17 cellular contexts compared by ENCODE assay signal in genomic region chr6:47789553-47789952, GRCh38. TPM values are rescaled to one million over a fixed set of nuclear protein-coding genes. Genes with fewer than 3 reads are reported as not detected.
A peak's percentile ranks its signal among the peaks of the same experiment; 100 is the strongest.
DNase-seq lines count a peak whose midpoint lies in the region; ATAC-seq, FAIRE-seq and TF ChIP-seq lines count a peak whose summit lies in the region.
"Had no signal": no experiment of that assay in that cellular context is flagged by ENCODE, and none has a peak within 500 bp of the region (broad histone marks: within the 10 kb centered on the region; RNA-seq: fewer than 3 reads in every experiment).

No MANE protein-coding gene starts in this region.

- H3K4me1 ChIP-seq in HUES48 (ENCODE audit: control insufficient read depth, insufficient read depth, low read length): peaks cover 29% of the 10 kb centered on the region
- H3K4me1 ChIP-seq: A549 had no signal

- CTCF ChIA-PET in WTC11 (lab: Charles Lee): interaction anchor here (0.7 to 1.9 kb wide), 9 partner anchors 9 to 1620 kb away, joined by 3 to 15 read pairs (median 5); no protein-coding TSS in a partner anchor
- CTCF ChIA-PET in Calu3 (lab: Charles Lee): interaction anchor here (0.6 to 1.0 kb wide), 2 partner anchors 9 to 1018 kb away, joined by 4 to 5 read pairs; no protein-coding TSS in a partner anchor

- POLR2A ChIA-PET in WTC11 (lab: Charles Lee): interaction anchor here (0.6 to 0.7 kb wide), 3 partner anchors 312 to 1816 kb away, joined by 3 to 5 read pairs (median 3); partner anchors contain the start of gene CD2AP
- POLR2A ChIA-PET in naive thymus-derived CD8-positive, alpha-beta T cell (lab: Charles Lee): no interaction called here

- H3K4me3 ChIP-seq in HUES48 (ENCODE audit: low read depth, low read length): peak overlapping the region; percentile 42; the same call in 1 of the 2 replicates
- H3K4me3 ChIP-seq: A549 had no signal

- intact Hi-C loops in Calu3 (cut with micrococcal nuclease; ENCODE audit: unreplicated experiment): loop anchor here (2.0 to 5.0 kb wide), 4 partner anchors 298 to 1635 kb away; no protein-coding TSS in a partner anchor

- peaks cover 92% of the 10 kb centered on the region for H3K27me3 Mint-ChIP-seq in WTC11 (ENCODE audit: low read depth)
- peaks cover 10 to 41% (median 25%) of the 10 kb centered on the region in 5 donors for H3K27me3 Mint-ChIP-seq in naive thymus-derived CD8-positive, alpha-beta T cell
- peaks cover 17% of the 10 kb centered on the region for H3K27me3 Mint-ChIP-seq in type B pancreatic cell
- H3K27me3 Mint-ChIP-seq in Calu3 (ENCODE audit: unreplicated experiment): no peaks in the 10 kb centered on the region

- H3K27ac Mint-ChIP-seq in WTC11 (no peak overlapping the region), type B pancreatic cell (no peak overlapping the region), Calu3 (ENCODE audit: unreplicated experiment) (no peak overlapping the region)
- no peak overlapping the region for H3K27ac Mint-ChIP-seq in naive thymus-derived CD8-positive, alpha-beta T cell

- no peak overlapping the region for H3K27ac ChIP-seq in HUES48 (ENCODE audit: low read depth, low read length)
- H3K27ac ChIP-seq: A549 had no signal

- H3K27me3 ChIP-seq in HUES48 (ENCODE audit: control insufficient read depth, insufficient read depth, low read length): peaks cover 45% of the 10 kb centered on the region

- BruUV-seq in Calu3 (replicated peaks; lab: Mats Ljungman, UMichigan): no TSS peak

- peak; percentile 91 for ATAC-seq in WTC11
- ATAC-seq in naive thymus-derived CD8-positive, alpha-beta T cell: no peak
- ATAC-seq: A549 had no signal

- H3K9ac ChIP-seq in HUES48 (ENCODE audit: low read depth, low read length): no peak overlapping the region

- no peaks in the 10 kb centered on the region for H3K36me3 Mint-ChIP-seq in WTC11
- H3K36me3 Mint-ChIP-seq in naive thymus-derived CD8-positive, alpha-beta T cell: no peaks in the 10 kb centered on the region
- H3K36me3 Mint-ChIP-seq in type B pancreatic cell: no peaks in the 10 kb centered on the region
- no peaks in the 10 kb centered on the region for H3K36me3 Mint-ChIP-seq in Calu3 (ENCODE audit: insufficient read depth, unreplicated experiment)

- no peaks in the 10 kb centered on the region for H3K36me3 ChIP-seq in HUES48 (ENCODE audit: control insufficient read depth, insufficient read depth, low read length)

- no peaks in the 10 kb centered on the region for H3K9me3 ChIP-seq in HUES48 (ENCODE audit: control insufficient read depth, insufficient read depth, low read length)
- H3K9me3 ChIP-seq: A549 had no signal

- FAIRE-seq in D721Med (lab: Jason Lieb, UNC): no peak
- FAIRE-seq: A549 had no signal

- no peak overlapping the region; the same call in 1 of the 2 replicates for H3K4me3 Mint-ChIP-seq in WTC11
- no peak overlapping the region for H3K4me3 Mint-ChIP-seq in naive thymus-derived CD8-positive, alpha-beta T cell
- H3K4me3 Mint-ChIP-seq in type B pancreatic cell: no peak overlapping the region
- no peak overlapping the region for H3K4me3 Mint-ChIP-seq in Calu3 (ENCODE audit: low read depth, unreplicated experiment)

- H3K4me1 Mint-ChIP-seq in WTC11 (peaks cover 28% of the 10 kb centered on the region), type B pancreatic cell (ENCODE audit: unreplicated experiment) (peaks cover 6% of the 10 kb centered on the region), Calu3 (ENCODE audit: low read depth, unreplicated experiment) (peaks cover 6% of the 10 kb centered on the region)
- peaks cover 0 to 5% (median 2%) of the 10 kb centered on the region in 4 donors for H3K4me1 Mint-ChIP-seq in naive thymus-derived CD8-positive, alpha-beta T cell

- H3K9me3 Mint-ChIP-seq in WTC11: no peaks in the 10 kb centered on the region
- no peaks in the 10 kb centered on the region for H3K9me3 Mint-ChIP-seq in naive thymus-derived CD8-positive, alpha-beta T cell
- no peaks in the 10 kb centered on the region for H3K9me3 Mint-ChIP-seq in type B pancreatic cell
- no peaks in the 10 kb centered on the region for H3K9me3 Mint-ChIP-seq in Calu3 (ENCODE audit: low read depth, unreplicated experiment)

- peak; percentile 63 for DNase-seq in DMS153 (lab: John Stamatoyannopoulos, UW)
- peak; percentile 33 for DNase-seq in WTC11 (ENCODE audit: low spot score)
- peak; percentile 73 for DNase-seq in iPS DF 19.7 (ENCODE audit: low read depth, low spot score)
- no peak for DNase-seq in naive thymus-derived CD8-positive, alpha-beta T cell
- no peak for DNase-seq in D721Med (ENCODE audit: insufficient read length, low spot score)
- no peak for DNase-seq in type B pancreatic cell (ENCODE audit: extremely low spot score, unreplicated experiment)
- no peak for DNase-seq in Calu3
- DNase-seq: C1 segment of cervical spinal cord, EL, Karpas-422, MM.1S, NCI-H1105, NCI-H187, SIG-M5 had no signal

- no peak for TF ChIP-seq CTCF in WTC11 (IDR thresholded peaks at IDR 0.05)
- TF ChIP-seq CTCF in D721Med (IDR thresholded peaks at IDR 0.05; ENCODE audit: insufficient read depth, missing control alignments): no peak
- TF ChIP-seq CTCF in type B pancreatic cell (conservative IDR thresholded peaks at IDR 0.05): no peak
- no peak for TF ChIP-seq CTCF in Calu3 (IDR thresholded peaks at IDR 0.05; ENCODE audit: unreplicated experiment)

TF ChIP-seq in WTC11, 78 proteins besides CTCF, POLR2A, EP300 and RAD21 (continues in another document):
- no peak for TF ChIP-seq SOX15 (CRISPR knock-in tag; IDR thresholded peaks at IDR 0.05)
- TF ChIP-seq TP53 (CRISPR knock-in tag; IDR thresholded peaks at IDR 0.05): no peak
- TF ChIP-seq, protein P1, sequence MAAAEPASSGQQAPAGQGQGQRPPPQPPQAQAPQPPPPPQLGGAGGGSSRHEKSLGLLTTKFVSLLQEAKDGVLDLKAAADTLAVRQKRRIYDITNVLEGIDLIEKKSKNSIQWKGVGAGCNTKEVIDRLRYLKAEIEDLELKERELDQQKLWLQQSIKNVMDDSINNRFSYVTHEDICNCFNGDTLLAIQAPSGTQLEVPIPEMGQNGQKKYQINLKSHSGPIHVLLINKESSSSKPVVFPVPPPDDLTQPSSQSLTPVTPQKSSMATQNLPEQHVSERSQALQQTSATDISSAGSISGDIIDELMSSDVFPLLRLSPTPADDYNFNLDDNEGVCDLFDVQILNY (CRISPR knock-in tag; IDR thresholded peaks at IDR 0.05): no peak
- no peak for TF ChIP-seq ZNF219 (CRISPR knock-in tag; IDR thresholded peaks at IDR 0.05; ENCODE audit: borderline replicate concordance)
- no peak for TF ChIP-seq ZMAT4 (CRISPR knock-in tag; IDR thresholded peaks at IDR 0.05)
- TF ChIP-seq IRF2 (CRISPR knock-in tag; IDR thresholded peaks at IDR 0.05; ENCODE audit: borderline replicate concordance, low read depth): no peak
- TF ChIP-seq ATF2 (CRISPR knock-in tag; IDR thresholded peaks at IDR 0.05; ENCODE audit: borderline replicate concordance, low read depth): no peak
- TF ChIP-seq ZNF263 (CRISPR knock-in tag; IDR thresholded peaks at IDR 0.05; ENCODE audit: low read depth): no peak
- no peak for TF ChIP-seq MXD4 (CRISPR knock-in tag; IDR thresholded peaks at IDR 0.05; ENCODE audit: borderline replicate concordance)
- TF ChIP-seq, protein P2, sequence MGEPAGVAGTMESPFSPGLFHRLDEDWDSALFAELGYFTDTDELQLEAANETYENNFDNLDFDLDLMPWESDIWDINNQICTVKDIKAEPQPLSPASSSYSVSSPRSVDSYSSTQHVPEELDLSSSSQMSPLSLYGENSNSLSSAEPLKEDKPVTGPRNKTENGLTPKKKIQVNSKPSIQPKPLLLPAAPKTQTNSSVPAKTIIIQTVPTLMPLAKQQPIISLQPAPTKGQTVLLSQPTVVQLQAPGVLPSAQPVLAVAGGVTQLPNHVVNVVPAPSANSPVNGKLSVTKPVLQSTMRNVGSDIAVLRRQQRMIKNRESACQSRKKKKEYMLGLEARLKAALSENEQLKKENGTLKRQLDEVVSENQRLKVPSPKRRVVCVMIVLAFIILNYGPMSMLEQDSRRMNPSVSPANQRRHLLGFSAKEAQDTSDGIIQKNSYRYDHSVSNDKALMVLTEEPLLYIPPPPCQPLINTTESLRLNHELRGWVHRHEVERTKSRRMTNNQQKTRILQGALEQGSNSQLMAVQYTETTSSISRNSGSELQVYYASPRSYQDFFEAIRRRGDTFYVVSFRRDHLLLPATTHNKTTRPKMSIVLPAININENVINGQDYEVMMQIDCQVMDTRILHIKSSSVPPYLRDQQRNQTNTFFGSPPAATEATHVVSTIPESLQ (CRISPR knock-in tag; IDR thresholded peaks at IDR 0.05): no peak
- no peak for TF ChIP-seq NR1H2 (CRISPR knock-in tag; IDR thresholded peaks at IDR 0.05)

RNA-seq across cellular contexts. Expression of gene OPN5, which starts 7.7 kb away (rescaled TPM):
- total RNA-seq in WTC11 (2021): not detected in 3 replicates
- not detected for total RNA-seq in naive thymus-derived CD8-positive, alpha-beta T cell
- not detected for polyA plus RNA-seq in naive thymus-derived CD8-positive, alpha-beta T cell
- total RNA-seq in type B pancreatic cell (ENCODE audit: low replicate concordance): 4.6 TPM in 1 of 2 replicates, not detected in the other
- total RNA-seq in Calu3 (2022): not detected in 2 replicates
- total RNA-seq: NCI-H460 had no signal
- polyA plus RNA-seq: A549 had no signal

Comparison
In these comparisons a context has a peak if more than half of its experiments do, and no peak if none do; other contexts are left out.
1. DNase-seq: peak in DMS153 (single experiment), WTC11 (single experiment) and iPS DF 19.7 (single experiment); none in naive thymus-derived CD8-positive, alpha-beta T cell (0 of 10), D721Med (single experiment), type B pancreatic cell (single experiment) and Calu3 (single experiment).